19 cellular contexts compared by ENCODE assay signal in genomic region chr6:44076016-44076365, GRCh38. TPM values are rescaled to one million over a fixed set of nuclear protein-coding genes. Genes with fewer than 3 reads are reported as not detected.
DNase-seq lines count a peak whose midpoint lies in the region; ATAC-seq and TF ChIP-seq lines count a peak whose summit lies in the region.
"Had no signal": no experiment of that assay in that cellular context is flagged by ENCODE, and none has a peak within 500 bp of the region (broad histone marks: within the 10 kb centered on the region; RNA-seq: fewer than 3 reads in every experiment).

No MANE protein-coding gene starts in this region.

- no peaks in the 10 kb centered on the region for H3K79me2 ChIP-seq in SU-DHL-6 (ENCODE audit: insufficient read depth, low read length)

- H3K27me3 ChIP-seq in heart left ventricle (peaks cover 0 to 10% (median 0%) of the 10 kb centered on the region in 9 donors), SU-DHL-6 (ENCODE audit: low read length) (no peaks in the 10 kb centered on the region), right cardiac atrium (ENCODE audit: control insufficient read depth, insufficient read depth) (no peaks in the 10 kb centered on the region), tibial artery (peaks cover 0 to 8% of the 10 kb centered on the region in 2 donors)
- H3K27me3 ChIP-seq: pancreas had no signal

- H3K9me3 ChIP-seq in heart left ventricle (no peaks in the 10 kb centered on the region), SU-DHL-6 (ENCODE audit: insufficient read depth, low read length) (no peaks in the 10 kb centered on the region), right cardiac atrium (ENCODE audit: control insufficient read depth, low read length) (no peaks in the 10 kb centered on the region), tibial artery (no peaks in the 10 kb centered on the region)
- H3K9me3 ChIP-seq: HAP-1, pancreas, spleen, upper lobe of left lung had no signal

- H4K20me1 ChIP-seq in SU-DHL-6 (ENCODE audit: low read depth, low read length): no peaks in the 10 kb centered on the region

- H3K36me3 ChIP-seq in heart left ventricle (no peaks in the 10 kb centered on the region), SU-DHL-6 (ENCODE audit: low read length) (no peaks in the 10 kb centered on the region), tibial artery (no peaks in the 10 kb centered on the region)
- H3K36me3 ChIP-seq: HAP-1, pancreas, spleen, upper lobe of left lung had no signal

- H3K4me2 ChIP-seq in SU-DHL-6 (ENCODE audit: low read depth, low read length, poor library complexity, severe bottlenecking): peak overlapping the region; percentile 74

- WGBS in heart left ventricle, 4 donors: 40 to 58% (median 52%) methylated on average over 2 of the region's 2 CpGs
- WGBS in right cardiac atrium: 46% methylated on average over 2 of the region's 2 CpGs

- H3K27ac ChIP-seq in heart left ventricle: peak overlapping the region in 8 of 12 donors; percentile 32 to 91 (median 86)
- 0 out of 2 replicates have a peak overlapping the region, but pooled peaks have one; percentile 7 for H3K27ac ChIP-seq in SU-DHL-6 (ENCODE audit: low read depth, low read length)
- H3K27ac ChIP-seq in right cardiac atrium (ENCODE audit: low read length): peak overlapping the region; percentile 11
- H3K27ac ChIP-seq in tibial artery: peak overlapping the region; percentile 75 to 76
- H3K27ac ChIP-seq: pancreas, SK-N-MC, spleen, upper lobe of left lung had no signal

- peak in 1 of 5 donors; percentile 25 for DNase-seq in heart left ventricle
- no peak for DNase-seq in Right ventricle myocardium superior
- DNase-seq in right cardiac atrium: peak in 1 of 3 donors; percentile 61
- no peak for DNase-seq in tibial artery
- DNase-seq in NCI-H510A (lab: John Stamatoyannopoulos, UW): no peak
- no peak for DNase-seq in Ammon's horn (ENCODE audit: low spot score)
- DNase-seq in activated naive CD4-positive, alpha-beta T cell (lab: John Stamatoyannopoulos, UW): no peak
- DNase-seq: activated CD4-positive, alpha-beta T cell treated with anti-CD3 and anti-CD28 coated beads, Interleukin-2, amount 10 ng/mL, durations not matched to agents 24 days and 14 days; activated CD8-positive, alpha-beta memory T cell treated with anti-CD3 and anti-CD28 coated beads, Interleukin-2, amount 50 U/mL, for 48 hours; activated naive CD4-positive, alpha-beta T cell treated with Interleukin-2 at 50 U/mL for 16 hours; NCI-H2081 treated with DMSO at 0.1 percent for 48 hours; NCI-H524; spleen had no signal

- peak overlapping the region; percentile 21; the same call in 1 of the 2 replicates for H3K9ac ChIP-seq in SU-DHL-6 (ENCODE audit: low read length)

- ATAC-seq in heart left ventricle (no peak), Right ventricle myocardium superior (ENCODE audit: poor library complexity) (no peak), right cardiac atrium (no peak)
- ATAC-seq: stimulated activated memory B cell treated with anti-CD40 and anti-IgM and Interleukin-4, amounts not matched to agents 10 μg/mL and 1 μg/mL and 100 μg/mL, for 72 hours had no signal

- no peak for TF ChIP-seq POLR2A in heart left ventricle (IDR thresholded peaks at IDR 0.05)

- TF ChIP-seq CTCF in heart left ventricle (IDR thresholded peaks at IDR 0.05) (no peak), SU-DHL-6 (IDR thresholded peaks at IDR 0.05; ENCODE audit: insufficient read depth, low read length, poor library complexity, severe bottlenecking) (no peak), tibial artery (IDR thresholded peaks at IDR 0.05) (no peak)

- intact Hi-C loops in heart left ventricle (cut with DNase I) (loop anchor here in 8 of 10 donors (2.0 to 10.0 kb wide), 10 partner anchors 64 to 471 kb away; no protein-coding TSS in a partner anchor), Right ventricle myocardium superior (cut with DNase I) (loop anchor here (5.0 to 10.0 kb wide), 5 partner anchors 69 to 409 kb away; no protein-coding TSS in a partner anchor), right cardiac atrium (cut with DNase I) (loop anchor here (5.0 to 10.0 kb wide), 6 partner anchors 69 to 409 kb away; no protein-coding TSS in a partner anchor), tibial artery (cut with DNase I; ENCODE audit: low total_unique reads) (no loop called here)

- H3K4me1 ChIP-seq in heart left ventricle: peaks cover 12 to 58% (median 38%) of the 10 kb centered on the region in 12 donors
- H3K4me1 ChIP-seq in right cardiac atrium (ENCODE audit: control insufficient read depth, insufficient read depth, low read length): peaks cover 14% of the 10 kb centered on the region
- H3K4me1 ChIP-seq in tibial artery: peaks cover 0 to 52% (median 36%) of the 10 kb centered on the region in 4 donors

- peaks cover 23% of the 10 kb centered on the region for H3F3A ChIP-seq in SU-DHL-6 (ENCODE audit: insufficient read depth)

- H3K9me2 ChIP-seq in SU-DHL-6 (replicated peaks; ENCODE audit: insufficient read depth, low read length): no peaks in the 10 kb centered on the region

- H3K4me3 ChIP-seq in heart left ventricle (no peak overlapping the region), SU-DHL-6 (ENCODE audit: insufficient read depth, low read length, poor library complexity, severe bottlenecking) (no peak overlapping the region), right cardiac atrium (ENCODE audit: low read length) (no peak overlapping the region), tibial artery (no peak overlapping the region)
- H3K4me3 ChIP-seq: HAP-1, SK-N-MC had no signal

- H2AFZ ChIP-seq in SU-DHL-6 (ENCODE audit: low read depth, low read length, severe bottlenecking): no peak overlapping the region

RNA-seq across cellular contexts. Expression of gene MRPL14, which starts 51.3 kb away (rescaled TPM):
- 10 to 100 TPM; 35.3 to 60.2 (median 44.1) TPM for total RNA-seq in heart left ventricle
- 10 to 100 TPM; 40.5 to 72.9 TPM for polyA plus RNA-seq in heart left ventricle
- 41.0 TPM for total RNA-seq in Right ventricle myocardium superior
- total RNA-seq in right cardiac atrium: 10 to 100 TPM; 31.0 to 38.1 (median 36.6) TPM
- 44.7 TPM for polyA plus RNA-seq in right cardiac atrium

RNA-seq across cellular contexts. Expression of gene TMEM63B, which starts 51.4 kb away (rescaled TPM):
- 10 to 100 TPM; 36.2 to 52.9 (median 43.0) TPM for total RNA-seq in heart left ventricle
- 10 to 100 TPM; 26.2 to 37.0 TPM for polyA plus RNA-seq in heart left ventricle
- 46.3 TPM for total RNA-seq in Right ventricle myocardium superior
- total RNA-seq in right cardiac atrium: 10 to 100 TPM; 41.4 to 44.8 (median 43.4) TPM
- polyA plus RNA-seq in right cardiac atrium: 27.7 TPM

Comparison
In these comparisons a context has a peak if more than half of its experiments do, and no peak if none do; other contexts are left out.
1. H3K27ac ChIP-seq: peak in every context shown above with its lines; median percentile 86 in heart left ventricle; 76 in tibial artery; 11 in right cardiac atrium; 7 in SU-DHL-6.